ENCODE assay signal across 1 cellular context in genomic region chr7:86867163-86867762, GRCh38.
TF ChIP-seq lines count a peak whose summit lies in the region.

No MANE protein-coding gene starts in this region.

TF ChIP-seq in GM23338, 12 proteins besides CTCF, POLR2A, EP300 and RAD21 (continued from another document):
- TF ChIP-seq, protein P1, sequence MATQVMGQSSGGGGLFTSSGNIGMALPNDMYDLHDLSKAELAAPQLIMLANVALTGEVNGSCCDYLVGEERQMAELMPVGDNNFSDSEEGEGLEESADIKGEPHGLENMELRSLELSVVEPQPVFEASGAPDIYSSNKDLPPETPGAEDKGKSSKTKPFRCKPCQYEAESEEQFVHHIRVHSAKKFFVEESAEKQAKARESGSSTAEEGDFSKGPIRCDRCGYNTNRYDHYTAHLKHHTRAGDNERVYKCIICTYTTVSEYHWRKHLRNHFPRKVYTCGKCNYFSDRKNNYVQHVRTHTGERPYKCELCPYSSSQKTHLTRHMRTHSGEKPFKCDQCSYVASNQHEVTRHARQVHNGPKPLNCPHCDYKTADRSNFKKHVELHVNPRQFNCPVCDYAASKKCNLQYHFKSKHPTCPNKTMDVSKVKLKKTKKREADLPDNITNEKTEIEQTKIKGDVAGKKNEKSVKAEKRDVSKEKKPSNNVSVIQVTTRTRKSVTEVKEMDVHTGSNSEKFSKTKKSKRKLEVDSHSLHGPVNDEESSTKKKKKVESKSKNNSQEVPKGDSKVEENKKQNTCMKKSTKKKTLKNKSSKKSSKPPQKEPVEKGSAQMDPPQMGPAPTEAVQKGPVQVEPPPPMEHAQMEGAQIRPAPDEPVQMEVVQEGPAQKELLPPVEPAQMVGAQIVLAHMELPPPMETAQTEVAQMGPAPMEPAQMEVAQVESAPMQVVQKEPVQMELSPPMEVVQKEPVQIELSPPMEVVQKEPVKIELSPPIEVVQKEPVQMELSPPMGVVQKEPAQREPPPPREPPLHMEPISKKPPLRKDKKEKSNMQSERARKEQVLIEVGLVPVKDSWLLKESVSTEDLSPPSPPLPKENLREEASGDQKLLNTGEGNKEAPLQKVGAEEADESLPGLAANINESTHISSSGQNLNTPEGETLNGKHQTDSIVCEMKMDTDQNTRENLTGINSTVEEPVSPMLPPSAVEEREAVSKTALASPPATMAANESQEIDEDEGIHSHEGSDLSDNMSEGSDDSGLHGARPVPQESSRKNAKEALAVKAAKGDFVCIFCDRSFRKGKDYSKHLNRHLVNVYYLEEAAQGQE (IDR thresholded peaks at IDR 0.05; ENCODE audit: unreplicated experiment), result no peak
- TF ChIP-seq ZNF331 (CRISPR knock-in tag; IDR thresholded peaks at IDR 0.05; ENCODE audit: low read depth) (no peak), EZH2phosphoT487 (IDR thresholded peaks at IDR 0.05; ENCODE audit: unreplicated experiment) (no peak), POLR2AphosphoS5 (IDR thresholded peaks at IDR 0.05; ENCODE audit: low read depth) (no peak), CREB1 (CRISPR knock-in tag; IDR thresholded peaks at IDR 0.05; ENCODE audit: low read depth) (no peak), NANOG (IDR thresholded peaks at IDR 0.05; ENCODE audit: borderline replicate concordance) (no peak), EZH2 (IDR thresholded peaks at IDR 0.05; ENCODE audit: low read depth, unreplicated experiment) (no peak), JUNB (IDR thresholded peaks at IDR 0.05; ENCODE audit: unreplicated experiment) (no peak)
- TF ChIP-seq, protein P2, sequence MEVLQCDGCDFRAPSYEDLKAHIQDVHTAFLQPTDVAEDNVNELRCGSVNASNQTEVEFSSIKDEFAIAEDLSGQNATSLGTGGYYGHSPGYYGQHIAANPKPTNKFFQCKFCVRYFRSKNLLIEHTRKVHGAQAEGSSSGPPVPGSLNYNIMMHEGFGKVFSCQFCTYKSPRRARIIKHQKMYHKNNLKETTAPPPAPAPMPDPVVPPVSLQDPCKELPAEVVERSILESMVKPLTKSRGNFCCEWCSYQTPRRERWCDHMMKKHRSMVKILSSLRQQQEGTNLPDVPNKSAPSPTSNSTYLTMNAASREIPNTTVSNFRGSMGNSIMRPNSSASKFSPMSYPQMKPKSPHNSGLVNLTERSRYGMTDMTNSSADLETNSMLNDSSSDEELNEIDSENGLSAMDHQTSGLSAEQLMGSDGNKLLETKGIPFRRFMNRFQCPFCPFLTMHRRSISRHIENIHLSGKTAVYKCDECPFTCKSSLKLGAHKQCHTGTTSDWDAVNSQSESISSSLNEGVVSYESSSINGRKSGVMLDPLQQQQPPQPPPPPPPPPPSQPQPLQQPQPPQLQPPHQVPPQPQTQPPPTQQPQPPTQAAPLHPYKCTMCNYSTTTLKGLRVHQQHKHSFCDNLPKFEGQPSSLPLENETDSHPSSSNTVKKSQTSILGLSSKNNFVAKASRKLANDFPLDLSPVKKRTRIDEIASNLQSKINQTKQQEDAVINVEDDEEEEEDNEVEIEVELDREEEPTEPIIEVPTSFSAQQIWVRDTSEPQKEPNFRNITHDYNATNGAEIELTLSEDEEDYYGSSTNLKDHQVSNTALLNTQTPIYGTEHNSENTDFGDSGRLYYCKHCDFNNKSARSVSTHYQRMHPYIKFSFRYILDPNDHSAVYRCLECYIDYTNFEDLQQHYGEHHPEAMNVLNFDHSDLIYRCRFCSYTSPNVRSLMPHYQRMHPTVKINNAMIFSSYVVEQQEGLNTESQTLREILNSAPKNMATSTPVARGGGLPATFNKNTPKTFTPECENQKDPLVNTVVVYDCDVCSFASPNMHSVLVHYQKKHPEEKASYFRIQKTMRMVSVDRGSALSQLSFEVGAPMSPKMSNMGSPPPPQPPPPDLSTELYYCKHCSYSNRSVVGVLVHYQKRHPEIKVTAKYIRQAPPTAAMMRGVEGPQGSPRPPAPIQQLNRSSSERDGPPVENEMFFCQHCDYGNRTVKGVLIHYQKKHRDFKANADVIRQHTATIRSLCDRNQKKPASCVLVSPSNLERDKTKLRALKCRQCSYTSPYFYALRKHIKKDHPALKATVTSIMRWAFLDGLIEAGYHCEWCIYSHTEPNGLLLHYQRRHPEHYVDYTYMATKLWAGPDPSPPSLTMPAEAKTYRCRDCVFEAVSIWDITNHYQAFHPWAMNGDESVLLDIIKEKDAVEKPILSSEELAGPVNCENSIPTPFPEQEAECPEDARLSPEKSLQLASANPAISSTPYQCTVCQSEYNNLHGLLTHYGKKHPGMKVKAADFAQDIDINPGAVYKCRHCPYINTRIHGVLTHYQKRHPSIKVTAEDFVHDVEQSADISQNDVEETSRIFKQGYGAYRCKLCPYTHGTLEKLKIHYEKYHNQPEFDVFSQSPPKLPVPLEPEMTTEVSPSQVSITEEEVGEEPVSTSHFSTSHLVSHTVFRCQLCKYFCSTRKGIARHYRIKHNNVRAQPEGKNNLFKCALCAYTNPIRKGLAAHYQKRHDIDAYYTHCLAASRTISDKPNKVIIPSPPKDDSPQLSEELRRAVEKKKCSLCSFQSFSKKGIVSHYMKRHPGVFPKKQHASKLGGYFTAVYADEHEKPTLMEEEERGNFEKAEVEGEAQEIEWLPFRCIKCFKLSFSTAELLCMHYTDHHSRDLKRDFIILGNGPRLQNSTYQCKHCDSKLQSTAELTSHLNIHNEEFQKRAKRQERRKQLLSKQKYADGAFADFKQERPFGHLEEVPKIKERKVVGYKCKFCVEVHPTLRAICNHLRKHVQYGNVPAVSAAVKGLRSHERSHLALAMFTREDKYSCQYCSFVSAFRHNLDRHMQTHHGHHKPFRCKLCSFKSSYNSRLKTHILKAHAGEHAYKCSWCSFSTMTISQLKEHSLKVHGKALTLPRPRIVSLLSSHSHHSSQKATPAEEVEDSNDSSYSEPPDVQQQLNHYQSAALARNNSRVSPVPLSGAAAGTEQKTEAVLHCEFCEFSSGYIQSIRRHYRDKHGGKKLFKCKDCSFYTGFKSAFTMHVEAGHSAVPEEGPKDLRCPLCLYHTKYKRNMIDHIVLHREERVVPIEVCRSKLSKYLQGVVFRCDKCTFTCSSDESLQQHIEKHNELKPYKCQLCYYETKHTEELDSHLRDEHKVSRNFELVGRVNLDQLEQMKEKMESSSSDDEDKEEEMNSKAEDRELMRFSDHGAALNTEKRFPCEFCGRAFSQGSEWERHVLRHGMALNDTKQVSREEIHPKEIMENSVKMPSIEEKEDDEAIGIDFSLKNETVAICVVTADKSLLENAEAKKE (CRISPR knock-in tag; IDR thresholded peaks at IDR 0.05), result no peak
TF ChIP-seq in GM23338: peak in this region for 0.
